Comparison of ENCODE assay signal across 28 cellular contexts in the genomic region with DNA sequence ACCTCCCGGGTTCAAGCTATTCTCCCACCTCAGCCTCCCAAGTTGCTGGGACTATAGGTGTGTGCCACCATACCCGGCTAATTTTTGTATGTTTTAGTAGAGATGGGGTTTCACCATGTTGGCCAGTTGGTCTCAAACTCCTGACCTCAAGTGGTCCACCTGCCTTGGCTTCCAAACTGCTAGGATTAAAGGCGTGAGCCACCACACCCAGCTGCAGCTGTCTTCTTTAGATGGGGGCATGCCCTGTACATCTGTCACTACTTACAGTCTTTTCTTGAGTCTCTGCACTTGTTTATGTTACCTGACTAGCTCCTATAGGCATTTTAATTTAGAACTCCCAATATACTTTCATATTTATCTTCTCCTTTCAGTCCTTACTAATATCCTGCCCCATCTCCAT.
"Had no signal": no experiment of that assay in that cellular context is flagged by ENCODE, and none has a peak within 500 bp of the region (broad histone marks: within the 10 kb centered on the region; RNA-seq: fewer than 3 reads in every experiment).

No MANE protein-coding gene starts in this region.

- H3K79me2 ChIP-seq: parathyroid adenoma had no signal

- H3K36me3 Mint-ChIP-seq: naive thymus-derived CD4-positive, alpha-beta T cell; neural progenitor cell; stimulated activated effector memory CD8-positive, alpha-beta T cell treated with anti-CD3 and anti-CD28 coated beads, Interleukin-12 subunit alpha, Interleukin-12 subunit beta, amount 100 ng/mL, for 72 hours had no signal

- H3K4me3 ChIP-seq: esophagus squamous epithelium, heart right ventricle, left lung, mucosa of descending colon, neural progenitor cell, right lobe of liver, smooth muscle cell, thoracic aorta, tibial nerve, upper lobe of left lung had no signal

- H3K9me3 ChIP-seq: esophagus squamous epithelium, heart right ventricle, left lung, mucosa of descending colon, right lobe of liver, thoracic aorta, tibial nerve, upper lobe of left lung had no signal

- H3K27me3 Mint-ChIP-seq: naive thymus-derived CD4-positive, alpha-beta T cell; progenitor cell of endocrine pancreas had no signal

- DNase-seq: cortex of kidney; effector memory CD8-positive, alpha-beta T cell; erythroblast; esophagus squamous epithelium; foreskin melanocyte; glutamatergic neuron; heart right ventricle; hippocampal formation; left cardiac atrium; left lung; mesenchymal stem cell; mucosa of descending colon; naive thymus-derived CD4-positive, alpha-beta T cell; right lobe of liver; stimulated activated CD4-positive, alpha-beta T cell treated with anti-CD3 and anti-CD28 coated beads, Interleukin-12 subunit alpha, Interleukin-12 subunit beta, amount 100 ng/mL, for 4 hours; stimulated activated CD4-positive, alpha-beta T cell treated with anti-CD3 and anti-CD28 coated beads, Interleukin-2, amount 100 ng/mL, for 24 hours; stimulated activated CD4-positive, alpha-beta T cell treated with anti-CD3 and anti-CD28 coated beads, Interleukin-4, amount 100 ng/mL, for 24 hours; stimulated activated naive CD8-positive, alpha-beta T cell treated with anti-CD3 and anti-CD28 coated beads, Interleukin-15, Interleukin-2, amounts not matched to agents 100 U/mL and 50 U/mL, for 24 hours had no signal

- H3K9me3 Mint-ChIP-seq: effector memory CD8-positive, alpha-beta T cell; mesothelial cell of epicardium; naive thymus-derived CD4-positive, alpha-beta T cell; nephron; neural progenitor cell; stimulated activated effector memory CD8-positive, alpha-beta T cell treated with anti-CD3 and anti-CD28 coated beads, Interleukin-12 subunit alpha, Interleukin-12 subunit beta, amount 100 ng/mL, for 72 hours had no signal

- H3K4me3 Mint-ChIP-seq: effector memory CD8-positive, alpha-beta T cell; mesothelial cell of epicardium; naive thymus-derived CD4-positive, alpha-beta T cell; nephron; neural progenitor cell; stimulated activated effector memory CD8-positive, alpha-beta T cell treated with anti-CD3 and anti-CD28 coated beads, Interleukin-12 subunit alpha, Interleukin-12 subunit beta, amount 100 ng/mL, for 72 hours had no signal

- H2AFZ ChIP-seq: neural progenitor cell, parathyroid adenoma had no signal

- H3K36me3 ChIP-seq: esophagus squamous epithelium, heart right ventricle, left lung, neural progenitor cell, right lobe of liver, thoracic aorta, tibial nerve, upper lobe of left lung had no signal

- H3K27ac Mint-ChIP-seq: effector memory CD8-positive, alpha-beta T cell; mesothelial cell of epicardium; naive thymus-derived CD4-positive, alpha-beta T cell; nephron; neural progenitor cell; progenitor cell of endocrine pancreas; stimulated activated effector memory CD8-positive, alpha-beta T cell treated with anti-CD3 and anti-CD28 coated beads, Interleukin-12 subunit alpha, Interleukin-12 subunit beta, amount 100 ng/mL, for 72 hours had no signal

- H3K9ac ChIP-seq: neural progenitor cell, parathyroid adenoma had no signal

- H3K4me2 ChIP-seq: neural progenitor cell, smooth muscle cell had no signal

- H3K27ac ChIP-seq: esophagus squamous epithelium, heart right ventricle, left lung, neural progenitor cell, parathyroid adenoma, right lobe of liver, thoracic aorta, tibial nerve, upper lobe of left lung had no signal

- H3K4me1 ChIP-seq: esophagus squamous epithelium, left lung, neural progenitor cell, parathyroid adenoma, tibial nerve, upper lobe of left lung had no signal

- H3K4me1 Mint-ChIP-seq: mesothelial cell of epicardium, neural progenitor cell had no signal

- H3K27me3 ChIP-seq: esophagus squamous epithelium, heart right ventricle, left lung, neural progenitor cell, right lobe of liver, tibial nerve, upper lobe of left lung had no signal
